1 cellular context compared by ENCODE assay signal in the genomic region with DNA sequence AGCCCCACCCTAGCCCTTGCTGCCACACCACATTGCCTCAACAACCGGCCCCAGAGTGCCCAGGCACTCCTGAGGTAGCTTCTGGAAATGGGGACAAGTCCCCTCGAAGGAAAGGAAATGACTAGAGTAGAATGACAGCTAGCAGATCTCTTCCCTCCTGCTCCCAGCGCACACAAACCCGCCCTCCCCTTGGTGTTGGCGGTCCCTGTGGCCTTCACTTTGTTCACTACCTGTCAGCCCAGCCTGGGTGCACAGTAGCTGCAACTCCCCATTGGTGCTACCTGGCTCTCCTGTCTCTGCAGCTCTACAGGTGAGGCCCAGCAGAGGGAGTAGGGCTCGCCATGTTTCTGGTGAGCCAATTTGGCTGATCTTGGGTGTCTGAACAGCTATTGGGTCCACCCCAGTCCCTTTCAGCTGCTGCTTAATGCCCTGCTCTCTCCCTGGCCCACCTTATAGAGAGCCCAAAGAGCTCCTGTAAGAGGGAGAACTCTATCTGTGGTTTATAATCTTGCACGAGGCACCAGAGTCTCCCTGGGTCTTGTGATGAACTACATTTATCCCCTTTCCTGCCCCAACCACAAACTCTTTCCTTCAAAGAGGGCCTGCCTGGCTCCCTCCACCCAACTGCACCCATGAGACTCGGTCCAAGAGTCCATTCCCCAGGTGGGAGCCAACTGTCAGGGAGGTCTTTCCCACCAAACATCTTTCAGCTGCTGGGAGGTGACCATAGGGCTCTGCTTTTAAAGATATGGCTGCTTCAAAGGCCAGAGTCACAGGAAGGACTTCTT.
TF ChIP-seq lines count a peak whose summit lies in the region.

No MANE protein-coding gene starts in this region.

TF ChIP-seq in GM23338, 12 proteins besides CTCF, POLR2A, EP300 and RAD21 (continued from another document):
- TF ChIP-seq, protein P1, sequence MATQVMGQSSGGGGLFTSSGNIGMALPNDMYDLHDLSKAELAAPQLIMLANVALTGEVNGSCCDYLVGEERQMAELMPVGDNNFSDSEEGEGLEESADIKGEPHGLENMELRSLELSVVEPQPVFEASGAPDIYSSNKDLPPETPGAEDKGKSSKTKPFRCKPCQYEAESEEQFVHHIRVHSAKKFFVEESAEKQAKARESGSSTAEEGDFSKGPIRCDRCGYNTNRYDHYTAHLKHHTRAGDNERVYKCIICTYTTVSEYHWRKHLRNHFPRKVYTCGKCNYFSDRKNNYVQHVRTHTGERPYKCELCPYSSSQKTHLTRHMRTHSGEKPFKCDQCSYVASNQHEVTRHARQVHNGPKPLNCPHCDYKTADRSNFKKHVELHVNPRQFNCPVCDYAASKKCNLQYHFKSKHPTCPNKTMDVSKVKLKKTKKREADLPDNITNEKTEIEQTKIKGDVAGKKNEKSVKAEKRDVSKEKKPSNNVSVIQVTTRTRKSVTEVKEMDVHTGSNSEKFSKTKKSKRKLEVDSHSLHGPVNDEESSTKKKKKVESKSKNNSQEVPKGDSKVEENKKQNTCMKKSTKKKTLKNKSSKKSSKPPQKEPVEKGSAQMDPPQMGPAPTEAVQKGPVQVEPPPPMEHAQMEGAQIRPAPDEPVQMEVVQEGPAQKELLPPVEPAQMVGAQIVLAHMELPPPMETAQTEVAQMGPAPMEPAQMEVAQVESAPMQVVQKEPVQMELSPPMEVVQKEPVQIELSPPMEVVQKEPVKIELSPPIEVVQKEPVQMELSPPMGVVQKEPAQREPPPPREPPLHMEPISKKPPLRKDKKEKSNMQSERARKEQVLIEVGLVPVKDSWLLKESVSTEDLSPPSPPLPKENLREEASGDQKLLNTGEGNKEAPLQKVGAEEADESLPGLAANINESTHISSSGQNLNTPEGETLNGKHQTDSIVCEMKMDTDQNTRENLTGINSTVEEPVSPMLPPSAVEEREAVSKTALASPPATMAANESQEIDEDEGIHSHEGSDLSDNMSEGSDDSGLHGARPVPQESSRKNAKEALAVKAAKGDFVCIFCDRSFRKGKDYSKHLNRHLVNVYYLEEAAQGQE (IDR thresholded peaks at IDR 0.05; ENCODE audit: unreplicated experiment) = no peak
- no peak for TF ChIP-seq EZH2phosphoT487 (IDR thresholded peaks at IDR 0.05; ENCODE audit: unreplicated experiment)
- TF ChIP-seq, protein P2, sequence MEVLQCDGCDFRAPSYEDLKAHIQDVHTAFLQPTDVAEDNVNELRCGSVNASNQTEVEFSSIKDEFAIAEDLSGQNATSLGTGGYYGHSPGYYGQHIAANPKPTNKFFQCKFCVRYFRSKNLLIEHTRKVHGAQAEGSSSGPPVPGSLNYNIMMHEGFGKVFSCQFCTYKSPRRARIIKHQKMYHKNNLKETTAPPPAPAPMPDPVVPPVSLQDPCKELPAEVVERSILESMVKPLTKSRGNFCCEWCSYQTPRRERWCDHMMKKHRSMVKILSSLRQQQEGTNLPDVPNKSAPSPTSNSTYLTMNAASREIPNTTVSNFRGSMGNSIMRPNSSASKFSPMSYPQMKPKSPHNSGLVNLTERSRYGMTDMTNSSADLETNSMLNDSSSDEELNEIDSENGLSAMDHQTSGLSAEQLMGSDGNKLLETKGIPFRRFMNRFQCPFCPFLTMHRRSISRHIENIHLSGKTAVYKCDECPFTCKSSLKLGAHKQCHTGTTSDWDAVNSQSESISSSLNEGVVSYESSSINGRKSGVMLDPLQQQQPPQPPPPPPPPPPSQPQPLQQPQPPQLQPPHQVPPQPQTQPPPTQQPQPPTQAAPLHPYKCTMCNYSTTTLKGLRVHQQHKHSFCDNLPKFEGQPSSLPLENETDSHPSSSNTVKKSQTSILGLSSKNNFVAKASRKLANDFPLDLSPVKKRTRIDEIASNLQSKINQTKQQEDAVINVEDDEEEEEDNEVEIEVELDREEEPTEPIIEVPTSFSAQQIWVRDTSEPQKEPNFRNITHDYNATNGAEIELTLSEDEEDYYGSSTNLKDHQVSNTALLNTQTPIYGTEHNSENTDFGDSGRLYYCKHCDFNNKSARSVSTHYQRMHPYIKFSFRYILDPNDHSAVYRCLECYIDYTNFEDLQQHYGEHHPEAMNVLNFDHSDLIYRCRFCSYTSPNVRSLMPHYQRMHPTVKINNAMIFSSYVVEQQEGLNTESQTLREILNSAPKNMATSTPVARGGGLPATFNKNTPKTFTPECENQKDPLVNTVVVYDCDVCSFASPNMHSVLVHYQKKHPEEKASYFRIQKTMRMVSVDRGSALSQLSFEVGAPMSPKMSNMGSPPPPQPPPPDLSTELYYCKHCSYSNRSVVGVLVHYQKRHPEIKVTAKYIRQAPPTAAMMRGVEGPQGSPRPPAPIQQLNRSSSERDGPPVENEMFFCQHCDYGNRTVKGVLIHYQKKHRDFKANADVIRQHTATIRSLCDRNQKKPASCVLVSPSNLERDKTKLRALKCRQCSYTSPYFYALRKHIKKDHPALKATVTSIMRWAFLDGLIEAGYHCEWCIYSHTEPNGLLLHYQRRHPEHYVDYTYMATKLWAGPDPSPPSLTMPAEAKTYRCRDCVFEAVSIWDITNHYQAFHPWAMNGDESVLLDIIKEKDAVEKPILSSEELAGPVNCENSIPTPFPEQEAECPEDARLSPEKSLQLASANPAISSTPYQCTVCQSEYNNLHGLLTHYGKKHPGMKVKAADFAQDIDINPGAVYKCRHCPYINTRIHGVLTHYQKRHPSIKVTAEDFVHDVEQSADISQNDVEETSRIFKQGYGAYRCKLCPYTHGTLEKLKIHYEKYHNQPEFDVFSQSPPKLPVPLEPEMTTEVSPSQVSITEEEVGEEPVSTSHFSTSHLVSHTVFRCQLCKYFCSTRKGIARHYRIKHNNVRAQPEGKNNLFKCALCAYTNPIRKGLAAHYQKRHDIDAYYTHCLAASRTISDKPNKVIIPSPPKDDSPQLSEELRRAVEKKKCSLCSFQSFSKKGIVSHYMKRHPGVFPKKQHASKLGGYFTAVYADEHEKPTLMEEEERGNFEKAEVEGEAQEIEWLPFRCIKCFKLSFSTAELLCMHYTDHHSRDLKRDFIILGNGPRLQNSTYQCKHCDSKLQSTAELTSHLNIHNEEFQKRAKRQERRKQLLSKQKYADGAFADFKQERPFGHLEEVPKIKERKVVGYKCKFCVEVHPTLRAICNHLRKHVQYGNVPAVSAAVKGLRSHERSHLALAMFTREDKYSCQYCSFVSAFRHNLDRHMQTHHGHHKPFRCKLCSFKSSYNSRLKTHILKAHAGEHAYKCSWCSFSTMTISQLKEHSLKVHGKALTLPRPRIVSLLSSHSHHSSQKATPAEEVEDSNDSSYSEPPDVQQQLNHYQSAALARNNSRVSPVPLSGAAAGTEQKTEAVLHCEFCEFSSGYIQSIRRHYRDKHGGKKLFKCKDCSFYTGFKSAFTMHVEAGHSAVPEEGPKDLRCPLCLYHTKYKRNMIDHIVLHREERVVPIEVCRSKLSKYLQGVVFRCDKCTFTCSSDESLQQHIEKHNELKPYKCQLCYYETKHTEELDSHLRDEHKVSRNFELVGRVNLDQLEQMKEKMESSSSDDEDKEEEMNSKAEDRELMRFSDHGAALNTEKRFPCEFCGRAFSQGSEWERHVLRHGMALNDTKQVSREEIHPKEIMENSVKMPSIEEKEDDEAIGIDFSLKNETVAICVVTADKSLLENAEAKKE (CRISPR knock-in tag; IDR thresholded peaks at IDR 0.05) = no peak
